31 cellular contexts compared by ENCODE assay signal in the genomic region with DNA sequence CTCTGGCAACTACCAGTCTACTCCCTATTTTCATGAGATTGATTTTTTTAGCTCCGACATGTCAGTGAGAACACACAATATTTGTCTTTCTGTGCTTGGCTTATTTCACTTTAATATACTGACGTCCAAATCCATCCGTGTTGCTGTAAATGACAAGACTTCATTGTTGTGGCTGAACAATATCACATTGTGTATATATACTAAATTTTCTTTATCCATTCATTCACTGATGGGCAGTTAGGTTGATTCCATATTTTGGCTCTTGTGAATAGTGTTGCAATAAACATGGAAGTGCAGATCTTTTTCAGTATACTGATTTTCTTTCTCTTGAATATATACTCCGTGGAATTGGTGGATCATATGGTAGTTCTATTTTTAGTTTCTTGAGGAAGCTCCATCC.
"Had no signal": no experiment of that assay in that cellular context is flagged by ENCODE, and none has a peak within 500 bp of the region (broad histone marks: within the 10 kb centered on the region; RNA-seq: fewer than 3 reads in every experiment).

No MANE protein-coding gene starts in this region.

- H3K9me3 ChIP-seq: adrenal gland, ascending aorta, body of pancreas, breast epithelium had no signal

- DNase-seq: activated effector memory CD4-positive, alpha-beta T cell treated with anti-CD3 and anti-CD28 coated beads, Interleukin-2, amount 50 U/mL, for 16 hours; activated effector memory CD4-positive, alpha-beta T cell treated with Interleukin-2 at 50 U/mL for 16 hours; activated gamma-delta T cell; activated gamma-delta T cell treated with Interleukin-2 at 50 U/mL for 16 hours; activated naive CD4-positive, alpha-beta T cell; activated naive CD4-positive, alpha-beta T cell treated with anti-CD3 and anti-CD28 coated beads for 36 hours; activated naive CD4-positive, alpha-beta T cell treated with anti-CD3 and anti-CD28 coated beads, Interleukin-2, amount 10 ng/mL, durations not matched to agents 7 days and 5 days; activated naive CD4-positive, alpha-beta T cell treated with anti-CD3 and anti-CD28 coated beads, Interleukin-2, amount 50 U/mL, for 16 hours; activated naive CD4-positive, alpha-beta T cell treated with Interleukin-2 at 50 U/mL for 16 hours; activated naive CD8-positive, alpha-beta T cell treated with anti-CD3 and anti-CD28 coated beads for 36 hours; activated naive CD8-positive, alpha-beta T cell treated with anti-CD3 and anti-CD28 coated beads, Interleukin-2, amount 10 ng/mL, durations not matched to agents 7 days and 5 days; activated naive CD8-positive, alpha-beta T cell treated with anti-CD3 and anti-CD28 coated beads, Interleukin-2, amount 50 U/mL, for 24 hours; activated T-cell treated with anti-CD3 and anti-CD28 coated beads, Interleukin-2, amount 50 U/mL, for 24 hours; activated T-cell treated with anti-CD3 and anti-CD28 coated beads, Interleukin-2, amount 50 U/mL, for 4 hours; activated T-cell treated with anti-CD3 and anti-CD28 coated beads, Interleukin-2, amount 50 U/mL, for 48 hours; activated T-cell treated with anti-CD3 and anti-CD28 coated beads, Interleukin-2, amount 50 U/mL, for 72 hours; adrenal gland; amniotic stem cell; amygdala; anterior cingulate cortex; aorta; body of pancreas; brain microvascular endothelial cell; caudate nucleus; central memory CD4-positive, alpha-beta T cell; cerebellar nuclear complex had no signal

- H3K36me3 ChIP-seq: adrenal gland, ascending aorta, brain microvascular endothelial cell, breast epithelium, cardiac muscle cell had no signal

- H3K27me3 ChIP-seq: adrenal gland, ascending aorta, body of pancreas, brain microvascular endothelial cell, breast epithelium, cardiac muscle cell had no signal

- ATAC-seq: activated naive CD4-positive, alpha-beta T cell treated with anti-CD3 and anti-CD28 coated beads, Interleukin-2, amount 50 U/mL, for 72 hours; activated naive CD8-positive, alpha-beta T cell treated with anti-CD3 and anti-CD28 coated beads, Interleukin-2, amount 50 U/mL, for 24 hours; activated T-cell treated with anti-CD3 and anti-CD28 coated beads, Interleukin-2, amount 50 U/mL, for 4 hours; activated T-cell treated with anti-CD3 and anti-CD28 coated beads, Interleukin-2, amount 50 U/mL, for 72 hours; activated T-helper 17 cell treated with anti-CD3 and anti-CD28 coated beads, Interleukin-2, amount 50 U/mL, for 72 hours; body of pancreas had no signal

- H3K27ac ChIP-seq: adrenal gland, ascending aorta, body of pancreas, brain microvascular endothelial cell, breast epithelium, cardiac muscle cell had no signal

- H3K4me3 ChIP-seq: adrenal gland, ascending aorta, body of pancreas, breast epithelium, cardiac muscle cell had no signal
